ENCODE assay signal across 11 cellular contexts in genomic region chr12:77323778-77324415, GRCh38.
DNase-seq lines count a peak whose midpoint lies in the region; ATAC-seq and TF ChIP-seq lines count a peak whose summit lies in the region.
"Had no signal": no experiment of that assay in that cellular context is flagged by ENCODE, and none has a peak within 500 bp of the region (broad histone marks: within the 10 kb centered on the region; RNA-seq: fewer than 3 reads in every experiment).

No MANE protein-coding gene starts in this region.

- H3K4me1 Mint-ChIP-seq in activated CD8-positive, alpha-beta T cell treated with anti-CD3 and anti-CD28 coated beads, Interleukin-2, amount 10 ng/mL, durations not matched to agents 7 days and 5 days (ENCODE audit: low read depth): peaks cover 6% of the 10 kb centered on the region
- peaks cover 6% of the 10 kb centered on the region for H3K4me1 Mint-ChIP-seq in activated CD8-positive, alpha-beta T cell treated with anti-CD3 and anti-CD28 coated beads for 36 hours (ENCODE audit: low read depth)
- H3K4me1 Mint-ChIP-seq in glutamatergic neuron (ENCODE audit: low read depth, unreplicated experiment): peaks cover 6% of the 10 kb centered on the region

- 84% methylated on average over 7 of the region's 7 CpGs for WGBS in suprapubic skin

- POLR2A ChIA-PET in activated CD8-positive, alpha-beta T cell treated with anti-CD3 and anti-CD28 coated beads, Interleukin-2, amount 10 ng/mL, durations not matched to agents 7 days and 5 days (lab: Charles Lee): no interaction called here
- POLR2A ChIA-PET in activated CD8-positive, alpha-beta T cell treated with anti-CD3 and anti-CD28 coated beads for 36 hours (lab: Charles Lee): no interaction called here

- no peak for TF ChIP-seq CTCF in activated CD8-positive, alpha-beta T cell treated with anti-CD3 and anti-CD28 coated beads for 36 hours (IDR thresholded peaks at IDR 0.05)
- no peak for TF ChIP-seq CTCF in VCaP (conservative IDR thresholded peaks at IDR 0.05)
- no peak for TF ChIP-seq CTCF in glutamatergic neuron (IDR thresholded peaks at IDR 0.05; ENCODE audit: partially characterized antibody, unreplicated experiment)
- TF ChIP-seq CTCF in suprapubic skin (IDR thresholded peaks at IDR 0.05): no peak

- peak overlapping the region; percentile 75 for H3K4me3 ChIP-seq in suprapubic skin

- peak overlapping the region; percentile 13 for H3K4me3 Mint-ChIP-seq in activated CD8-positive, alpha-beta T cell treated with anti-CD3 and anti-CD28 coated beads, Interleukin-2, amount 10 ng/mL, durations not matched to agents 7 days and 5 days
- H3K4me3 Mint-ChIP-seq in activated CD8-positive, alpha-beta T cell treated with anti-CD3 and anti-CD28 coated beads for 36 hours: no peak overlapping the region
- peak overlapping the region; percentile 74 for H3K4me3 Mint-ChIP-seq in glutamatergic neuron (ENCODE audit: unreplicated experiment)

- H3K9me3 ChIP-seq in suprapubic skin: no peaks in the 10 kb centered on the region
- H3K9me3 ChIP-seq: upper lobe of right lung had no signal

- peaks cover 40% of the 10 kb centered on the region for H3K27me3 Mint-ChIP-seq in activated CD8-positive, alpha-beta T cell treated with anti-CD3 and anti-CD28 coated beads, Interleukin-2, amount 10 ng/mL, durations not matched to agents 7 days and 5 days (ENCODE audit: low read depth)
- H3K27me3 Mint-ChIP-seq in activated CD8-positive, alpha-beta T cell treated with anti-CD3 and anti-CD28 coated beads for 36 hours: peaks cover 40% of the 10 kb centered on the region
- peaks cover 5% of the 10 kb centered on the region for H3K27me3 Mint-ChIP-seq in glutamatergic neuron (ENCODE audit: unreplicated experiment)

- CTCF ChIA-PET in activated CD8-positive, alpha-beta T cell treated with anti-CD3 and anti-CD28 coated beads, Interleukin-2, amount 10 ng/mL, durations not matched to agents 7 days and 5 days (lab: Charles Lee): no interaction called here
- CTCF ChIA-PET in activated CD8-positive, alpha-beta T cell treated with anti-CD3 and anti-CD28 coated beads for 36 hours (lab: Charles Lee): interaction anchor here (1.2 to 1.5 kb wide), 2 partner anchors 9 to 36 kb away, joined by 3 to 7 read pairs; no protein-coding TSS in a partner anchor

- no peak for DNase-seq in activated CD8-positive, alpha-beta T cell treated with anti-CD3 and anti-CD28 coated beads, Interleukin-2, amount 10 ng/mL, durations not matched to agents 7 days and 5 days
- DNase-seq in activated CD8-positive, alpha-beta T cell treated with anti-CD3 and anti-CD28 coated beads for 36 hours: no peak
- DNase-seq in glutamatergic neuron: no peak
- DNase-seq in suprapubic skin (ENCODE audit: low spot score in 2 of 2): no peak
- no peak for DNase-seq in activated T-cell treated with anti-CD3 and anti-CD28 coated beads, Interleukin-2, amount 50 U/mL, for 1 hour
- no peak for DNase-seq in activated gamma-delta T cell treated with Interleukin-2 at 50 U/mL for 16 hours
- DNase-seq: NK-92 treated with Interleukin-12 subunit alpha and Interleukin-12 subunit beta, amount 100 ng/mL, for 24 hours had no signal

- no peak for ATAC-seq in activated CD8-positive, alpha-beta T cell treated with anti-CD3 and anti-CD28 coated beads, Interleukin-2, amount 10 ng/mL, durations not matched to agents 7 days and 5 days
- no peak for ATAC-seq in activated CD8-positive, alpha-beta T cell treated with anti-CD3 and anti-CD28 coated beads for 36 hours
- no peak for ATAC-seq in GM19351 (IDR thresholded peaks at IDR 0.05; ENCODE audit: unreplicated experiment)

- H3K27ac ChIP-seq in VCaP (peak overlapping the region; percentile 56), suprapubic skin (no peak overlapping the region)
- H3K27ac ChIP-seq: cardiac muscle cell, upper lobe of right lung had no signal

- intact Hi-C loops in activated CD8-positive, alpha-beta T cell treated with anti-CD3 and anti-CD28 coated beads for 36 hours (cut with micrococcal nuclease): loop anchor here (5.0 kb wide), 1 partner anchor 277 kb away; no protein-coding TSS in a partner anchor

- no peaks in the 10 kb centered on the region for H3K36me3 ChIP-seq in suprapubic skin
- H3K36me3 ChIP-seq: cardiac muscle cell, upper lobe of right lung had no signal

- TF ChIP-seq POLR2A in suprapubic skin (IDR thresholded peaks at IDR 0.05): no peak

- H3K36me3 Mint-ChIP-seq in activated CD8-positive, alpha-beta T cell treated with anti-CD3 and anti-CD28 coated beads, Interleukin-2, amount 10 ng/mL, durations not matched to agents 7 days and 5 days (ENCODE audit: low read depth): no peaks in the 10 kb centered on the region
- peaks cover 2% of the 10 kb centered on the region for H3K36me3 Mint-ChIP-seq in activated CD8-positive, alpha-beta T cell treated with anti-CD3 and anti-CD28 coated beads for 36 hours (ENCODE audit: low read depth)
- H3K36me3 Mint-ChIP-seq in glutamatergic neuron (ENCODE audit: unreplicated experiment): no peaks in the 10 kb centered on the region

- no peak overlapping the region for H3K27ac Mint-ChIP-seq in activated CD8-positive, alpha-beta T cell treated with anti-CD3 and anti-CD28 coated beads, Interleukin-2, amount 10 ng/mL, durations not matched to agents 7 days and 5 days
- H3K27ac Mint-ChIP-seq in activated CD8-positive, alpha-beta T cell treated with anti-CD3 and anti-CD28 coated beads for 36 hours: no peak overlapping the region
- H3K27ac Mint-ChIP-seq in glutamatergic neuron (ENCODE audit: unreplicated experiment): no peak overlapping the region

- peaks cover 27% of the 10 kb centered on the region for H3K4me1 ChIP-seq in suprapubic skin

- no peaks in the 10 kb centered on the region for H3K9me3 Mint-ChIP-seq in activated CD8-positive, alpha-beta T cell treated with anti-CD3 and anti-CD28 coated beads, Interleukin-2, amount 10 ng/mL, durations not matched to agents 7 days and 5 days (ENCODE audit: insufficient read depth)
- H3K9me3 Mint-ChIP-seq in activated CD8-positive, alpha-beta T cell treated with anti-CD3 and anti-CD28 coated beads for 36 hours: no peaks in the 10 kb centered on the region
- H3K9me3 Mint-ChIP-seq in glutamatergic neuron (ENCODE audit: unreplicated experiment): no peaks in the 10 kb centered on the region

- H3K27me3 ChIP-seq in suprapubic skin: peaks cover 11% of the 10 kb centered on the region

- TF ChIP-seq EP300 in suprapubic skin (IDR thresholded peaks at IDR 0.05): no peak
